8 cellular contexts compared by ENCODE assay signal in the genomic region with DNA sequence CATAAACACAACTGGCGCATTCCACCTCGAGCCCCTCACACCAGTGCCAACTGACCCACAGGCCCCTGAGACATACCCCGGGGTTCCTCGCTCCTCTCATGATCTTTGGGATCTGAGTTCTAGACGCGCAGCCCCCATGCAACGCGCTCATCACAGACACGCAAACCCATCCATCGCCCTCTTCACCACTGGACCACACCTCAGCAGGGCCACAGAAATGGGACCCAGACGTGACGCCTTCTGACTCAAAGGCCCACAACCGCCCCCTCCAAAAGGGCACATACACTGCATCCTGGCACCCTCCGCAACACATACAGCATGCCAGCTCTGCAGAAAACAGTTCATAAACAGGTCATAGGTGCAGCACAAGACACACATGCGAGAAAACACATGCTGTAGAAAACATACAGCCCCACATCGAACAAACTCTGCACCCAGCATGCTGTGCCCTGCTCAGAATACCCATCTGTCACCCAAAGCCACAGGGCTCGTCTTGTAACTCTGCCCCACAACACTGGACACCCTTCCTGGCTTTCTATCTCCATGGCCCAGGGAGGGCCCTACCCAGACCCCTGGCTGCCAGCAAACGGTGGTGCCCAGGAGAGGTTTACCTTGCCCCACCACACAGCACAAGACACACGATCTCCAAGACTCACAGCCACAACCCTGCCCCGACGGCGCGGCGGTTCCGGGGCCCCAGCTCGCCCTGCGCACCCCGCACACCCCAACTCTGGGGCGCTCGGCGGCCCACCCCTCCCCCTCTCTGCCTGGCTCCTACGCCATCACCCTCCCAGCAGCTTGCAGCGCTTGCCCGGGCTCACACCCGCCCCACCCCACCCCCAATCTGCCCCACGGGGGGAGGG. TPM values are rescaled to one million over a fixed set of nuclear protein-coding genes. Genes with fewer than 3 reads are reported as not detected.
DNase-seq lines count a peak whose midpoint lies in the region; ATAC-seq, FAIRE-seq and TF ChIP-seq lines count a peak whose summit lies in the region.

No MANE protein-coding gene starts in this region.

- H3K27me3 ChIP-seq in keratinocyte (ENCODE audit: control insufficient read depth, extremely low read depth, insufficient read depth, low read length), result no peaks in the 10 kb centered on the region

- H3K4me1 ChIP-seq in keratinocyte (ENCODE audit: control insufficient read depth, extremely low read depth, insufficient read depth, low read length), result peaks cover 46% of the 10 kb centered on the region

- H3K9ac ChIP-seq in keratinocyte (ENCODE audit: control insufficient read depth, extremely low read depth, insufficient read depth, low read length), result peak overlapping the region; percentile 75

- no peaks in the 10 kb centered on the region for H3K36me3 ChIP-seq in keratinocyte (ENCODE audit: control insufficient read depth in 2 of 2, extremely low read depth in 1 of 2, insufficient read depth in 2 of 2, low read length in 2 of 2)

- TF ChIP-seq CTCF in HFF-Myc (IDR thresholded peaks at IDR 0.05; ENCODE audit: low read depth, low read length, missing control alignments) (no peak), keratinocyte (optimal IDR thresholded peaks at IDR 0.05 in 1 of 3, IDR thresholded peaks at IDR 0.05 in 1 of 3, conservative IDR thresholded peaks at IDR 0.05 in 1 of 3; ENCODE audit: extremely low read depth in 1 of 3, insufficient read depth in 2 of 3, low read length in 3 of 3) (no peak)

- H3K79me2 ChIP-seq in keratinocyte (ENCODE audit: control insufficient read depth, insufficient read depth, low read length), result peaks cover 56% of the 10 kb centered on the region

- peak overlapping the region; percentile 99 for H3K4me2 ChIP-seq in keratinocyte (ENCODE audit: control insufficient read depth, extremely low read depth, insufficient read depth, low read depth, low read length)

- peak; percentile 36 for FAIRE-seq in keratinocyte (lab: Jason Lieb, UNC)

- H2AFZ ChIP-seq in keratinocyte (ENCODE audit: control insufficient read depth, low read length), result no peak overlapping the region

- dilution Hi-C loops in keratinocyte (cut with MboI; ENCODE audit: extremely low pct_ligation_motif_present, low sequenced_read_pairs), result no loop called here

- peaks cover 10% of the 10 kb centered on the region for H4K20me1 ChIP-seq in keratinocyte (ENCODE audit: control insufficient read depth, extremely low read depth, insufficient read depth, low read length)

- peaks cover 6% of the 10 kb centered on the region for H3K9me1 ChIP-seq in keratinocyte (ENCODE audit: control insufficient read depth, extremely low read depth, insufficient read depth, low read length)

- H3K27ac ChIP-seq in caudate nucleus (ENCODE audit: low read depth, low read length) (peak overlapping the region; percentile 98), keratinocyte (ENCODE audit: control insufficient read depth, insufficient read depth, low read length) (peak overlapping the region; percentile 95)

- ATAC-seq in HG02642 (IDR thresholded peaks at IDR 0.05; ENCODE audit: poor library complexity, unreplicated experiment), result no peak

- H3K9me3 ChIP-seq in keratinocyte (ENCODE audit: control insufficient read depth, low read depth, low read length), result no peaks in the 10 kb centered on the region

- DNase-seq in A172 (ENCODE audit: low spot score) (peak; percentile 41), HFF-Myc (ENCODE audit: extremely low read depth, low read depth) (no peak), caudate nucleus (lab: John Stamatoyannopoulos, UW) (peak in 45 of 61 donors; percentile 18 to 78 (median 56)), keratinocyte (ENCODE audit: low read depth, low spot score) (no peak), GOT3 (lab: John Stamatoyannopoulos, UW) (no peak)
- peak in 3 of 4 experiments; percentile 29 to 50 (median 50) for DNase-seq in activated CD4-positive, CD25-positive, alpha-beta regulatory T cell (lab: John Stamatoyannopoulos, UW)
- DNase-seq in stimulated activated CD4-positive, alpha-beta T cell treated with anti-CD3 and anti-CD28 coated beads, Interleukin-12 subunit alpha, Interleukin-12 subunit beta, amount 100 ng/mL, for 4 hours, result peak; percentile 45

- H3K4me3 ChIP-seq in HFF-Myc (replicated peaks; ENCODE audit: low read depth, low read length), result peak overlapping the region; percentile 72
- peak overlapping the region; percentile 67 to 82 (median 77) for H3K4me3 ChIP-seq in keratinocyte (ENCODE audit: control insufficient read depth in 2 of 3, extremely low read depth in 1 of 3, insufficient read depth in 2 of 3, low read depth in 1 of 3, low read length in 3 of 3)

RNA-seq across cellular contexts. Expression of a gene that starts 0.9 kb away (rescaled TPM):
- total RNA-seq in A172 (2014; rRNA removed; shearing (Covaris generic)), result 24.8 and 28.4 TPM in 2 replicates
- 20.9 to 23.9 TPM (median 21.8 TPM) in 3 replicates for polyA plus RNA-seq in keratinocyte
- polyA plus RNA-seq in keratinocyte (2011; ENCODE audit: low read depth), result 6.2 TPM
- polyA plus RNA-seq in keratinocyte (2011; cell fraction: cytosol; rRNA removed), result 21.4 and 23.4 TPM in 2 replicates
- polyA plus RNA-seq in keratinocyte (2011; cell fraction: nucleus; rRNA removed), result 40.6 and 47.4 TPM in 2 replicates
- 16.9 and 33.9 TPM in 2 replicates for polyA plus RNA-seq in keratinocyte (2012; ENCODE audit: low replicate concordance)
- 29.2 to 72.7 TPM (median 34.7 TPM) in 3 replicates for polyA minus RNA-seq in keratinocyte
- polyA minus RNA-seq in keratinocyte (2011; cell fraction: cytosol; rRNA and poly(A)+ RNA removed), result 36.3 TPM
- 29.5 and 37.9 TPM in 2 replicates for polyA minus RNA-seq in keratinocyte (2011; cell fraction: nucleus; rRNA and poly(A)+ RNA removed)

RNA-seq across cellular contexts. Expression of a gene that starts 2.7 kb away (rescaled TPM):
- total RNA-seq in A172 (2014; rRNA removed; shearing (Covaris generic)), result not detected in 2 replicates
- polyA plus RNA-seq in keratinocyte, result not detected in 3 replicates
- polyA plus RNA-seq in keratinocyte (2011; ENCODE audit: low read depth), result not detected
- not detected in 2 replicates for polyA plus RNA-seq in keratinocyte (2011; cell fraction: cytosol; rRNA removed)
- polyA plus RNA-seq in keratinocyte (2011; cell fraction: nucleus; rRNA removed), result not detected in 2 replicates
- 0.06 TPM in 1 of 2 replicates, not detected in the other for polyA plus RNA-seq in keratinocyte (2012; ENCODE audit: low replicate concordance)
- not detected in 3 replicates for polyA minus RNA-seq in keratinocyte
- polyA minus RNA-seq in keratinocyte (2011; cell fraction: cytosol; rRNA and poly(A)+ RNA removed), result not detected
- polyA minus RNA-seq in keratinocyte (2011; cell fraction: nucleus; rRNA and poly(A)+ RNA removed), result not detected in 2 replicates

RNA-seq across cellular contexts. Expression of a gene that starts 5.7 kb away (rescaled TPM):
- 17.8 and 23.4 TPM in 2 replicates for total RNA-seq in A172 (2014; rRNA removed; shearing (Covaris generic))
- 8.3 to 24.3 TPM (median 17.5 TPM) in 3 replicates for polyA plus RNA-seq in keratinocyte
- polyA plus RNA-seq in keratinocyte (2011; ENCODE audit: low read depth), result 139 TPM
- 16.2 and 20.7 TPM in 2 replicates for polyA plus RNA-seq in keratinocyte (2011; cell fraction: cytosol; rRNA removed)
- polyA plus RNA-seq in keratinocyte (2011; cell fraction: nucleus; rRNA removed), result 171 and 196 TPM in 2 replicates
- 82.7 and 87.2 TPM in 2 replicates for polyA plus RNA-seq in keratinocyte (2012; ENCODE audit: low replicate concordance)
- 198 to 366 TPM (median 250 TPM) in 3 replicates for polyA minus RNA-seq in keratinocyte
- 118 TPM for polyA minus RNA-seq in keratinocyte (2011; cell fraction: cytosol; rRNA and poly(A)+ RNA removed)
- polyA minus RNA-seq in keratinocyte (2011; cell fraction: nucleus; rRNA and poly(A)+ RNA removed), result 310 and 430 TPM in 2 replicates

RNA-seq across cellular contexts. Expression of a gene that starts 33.6 kb away (rescaled TPM):
- total RNA-seq in A172 (2014; rRNA removed; shearing (Covaris generic)), result 14.1 and 20.2 TPM in 2 replicates
- 13.1 to 51.3 TPM (median 22.0 TPM) in 3 replicates for polyA plus RNA-seq in keratinocyte
- polyA plus RNA-seq in keratinocyte (2011; ENCODE audit: low read depth), result 14.3 TPM
- 15.8 and 16.7 TPM in 2 replicates for polyA plus RNA-seq in keratinocyte (2011; cell fraction: cytosol; rRNA removed)
- 47.0 and 51.6 TPM in 2 replicates for polyA plus RNA-seq in keratinocyte (2011; cell fraction: nucleus; rRNA removed)
- 19.7 and 32.4 TPM in 2 replicates for polyA plus RNA-seq in keratinocyte (2012; ENCODE audit: low replicate concordance)
- polyA minus RNA-seq in keratinocyte, result 11.3 to 63.6 TPM (median 19.1 TPM) in 3 replicates
- 5.2 TPM for polyA minus RNA-seq in keratinocyte (2011; cell fraction: cytosol; rRNA and poly(A)+ RNA removed)
- polyA minus RNA-seq in keratinocyte (2011; cell fraction: nucleus; rRNA and poly(A)+ RNA removed), result 9.8 and 14.5 TPM in 2 replicates

RNA-seq across cellular contexts. Expression of a gene that starts 39.2 kb away (rescaled TPM):
- total RNA-seq in A172 (2014; rRNA removed; shearing (Covaris generic)), result 0.89 TPM in 1 of 2 replicates, not detected in the other
- 27.4 to 46.9 TPM (median 30.4 TPM) in 3 replicates for polyA plus RNA-seq in keratinocyte
- polyA plus RNA-seq in keratinocyte (2011; ENCODE audit: low read depth), result 14.9 TPM
- 45.9 and 47.6 TPM in 2 replicates for polyA plus RNA-seq in keratinocyte (2011; cell fraction: cytosol; rRNA removed)
- 165 and 202 TPM in 2 replicates for polyA plus RNA-seq in keratinocyte (2011; cell fraction: nucleus; rRNA removed)
- 29.9 and 49.7 TPM in 2 replicates for polyA plus RNA-seq in keratinocyte (2012; ENCODE audit: low replicate concordance)
- polyA minus RNA-seq in keratinocyte, result 24.2 to 86.0 TPM (median 49.7 TPM) in 3 replicates
- 28.6 TPM for polyA minus RNA-seq in keratinocyte (2011; cell fraction: cytosol; rRNA and poly(A)+ RNA removed)
- 29.1 and 38.2 TPM in 2 replicates for polyA minus RNA-seq in keratinocyte (2011; cell fraction: nucleus; rRNA and poly(A)+ RNA removed)

Comparison
In these comparisons a context has a peak if more than half of its experiments do, and no peak if none do; other contexts are left out.
1. DNase-seq: peak in A172 (single experiment), activated CD4-positive, CD25-positive, alpha-beta regulatory T cell (3 of 4), caudate nucleus (45 of 61) and stimulated activated CD4-positive, alpha-beta T cell treated with anti-CD3 and anti-CD28 coated beads, Interleukin-12 subunit alpha, Interleukin-12 subunit beta, amount 100 ng/mL, for 4 hours (single experiment); none in HFF-Myc (single experiment), keratinocyte (single experiment) and GOT3 (single experiment).